Comparison of ENCODE assay signal across 8 cellular contexts in genomic region chr7:105521027-105521730, GRCh38. TPM values are rescaled to one million over a fixed set of nuclear protein-coding genes. Genes with fewer than 3 reads are reported as not detected.
DNase-seq lines count a peak whose midpoint lies in the region; ATAC-seq and TF ChIP-seq lines count a peak whose summit lies in the region.

No MANE protein-coding gene starts in this region.

- no peaks in the 10 kb centered on the region for H3K9me2 ChIP-seq in GM23338 (ENCODE audit: insufficient read depth)

- H3K4me3 ChIP-seq in GM23338 (peak overlapping the region; percentile 98), adrenal gland (peak overlapping the region in 3 of 4 donors; percentile 60 to 66 (median 65)), left ventricle myocardium inferior (peak overlapping the region; percentile 94)

- H3K4me1 Mint-ChIP-seq in GM23338 = peaks cover 10% of the 10 kb centered on the region; the same call in 2 of the 3 replicates

- H3K27ac Mint-ChIP-seq in GM23338 = peak overlapping the region; percentile 99

- 0 out of 2 replicates have a peak, but pooled peaks cover 5% of the 10 kb centered on the region for H3K27me3 ChIP-seq in GM23338 (ENCODE audit: insufficient read depth)
- H3K27me3 ChIP-seq in adrenal gland = no peaks in the 10 kb centered on the region
- H3K27me3 ChIP-seq in left ventricle myocardium inferior (ENCODE audit: low read depth) = no peaks in the 10 kb centered on the region

- WGBS in adrenal gland, 4 donors = 7 to 27% (median 14%) methylated on average over 10 to 25 of the region's 25 CpGs

- TF ChIP-seq POLR2A in adrenal gland (IDR thresholded peaks at IDR 0.05) = no peak

- peak overlapping the region; percentile 99 for H3K4me3 Mint-ChIP-seq in GM23338

- H3K9me3 Mint-ChIP-seq in GM23338 = peaks cover 6% of the 10 kb centered on the region; the same call in 2 of the 3 replicates

- H3K79me2 ChIP-seq in GM23338 (replicated peaks; ENCODE audit: insufficient read depth) = peaks cover 54% of the 10 kb centered on the region

- H3K27me3 Mint-ChIP-seq in GM23338 (ENCODE audit: insufficient read depth, low read depth, poor library complexity) = peaks cover 7% of the 10 kb centered on the region

- peak overlapping the region; percentile 88 for H2AFZ ChIP-seq in GM23338

- DNase-seq in ELF-1 (ENCODE audit: low read depth, low spot score) (peak; percentile 72), GM23338 (ENCODE audit: low spot score) (peak; percentile 53), KG1 (lab: John Stamatoyannopoulos, UW) (peak; percentile 4), RPMI7951 (ENCODE audit: low read depth) (peak; percentile 70), adrenal gland (peak; percentile 60 to 83 (median 73)), left ventricle myocardium inferior (peak; percentile 67), posterior cingulate gyrus (peak; percentile 42 to 95 (median 66)), OCI-M2 (lab: John Stamatoyannopoulos, UW; ENCODE audit: unreplicated experiment) (no peak)

- peaks cover 38% of the 10 kb centered on the region for H3K36me3 Mint-ChIP-seq in GM23338 (ENCODE audit: low read depth)

- peak overlapping the region; percentile 78 for H3K4me2 ChIP-seq in GM23338

- 0 out of 2 replicates have a peak, but pooled peaks cover 5% of the 10 kb centered on the region for H3K4me1 ChIP-seq in GM23338 (ENCODE audit: insufficient read depth)
- peaks cover 12 to 14% of the 10 kb centered on the region in 2 donors for H3K4me1 ChIP-seq in adrenal gland (replicated peaks in 1 of 2)
- peaks cover 23% of the 10 kb centered on the region for H3K4me1 ChIP-seq in left ventricle myocardium inferior

- H4K20me1 ChIP-seq in GM23338 (replicated peaks; ENCODE audit: insufficient read depth) = peaks cover 25% of the 10 kb centered on the region

- ATAC-seq in GM23338 = peak; percentile 44

- intact Hi-C loops in adrenal gland (cut with DNase I) (no loop called here), left ventricle myocardium inferior (cut with micrococcal nuclease) (no loop called here), posterior cingulate gyrus (cut with DNase I) (no loop called here)

- H3K36me3 ChIP-seq in GM23338 (ENCODE audit: insufficient read depth) = peaks cover 7% of the 10 kb centered on the region
- H3K36me3 ChIP-seq in adrenal gland (replicated peaks in 1 of 2) = no peaks in the 10 kb centered on the region
- H3K36me3 ChIP-seq in left ventricle myocardium inferior = no peaks in the 10 kb centered on the region

- H3K27ac ChIP-seq in GM23338 (ENCODE audit: low read depth) (peak overlapping the region; percentile 87), adrenal gland (peak overlapping the region; percentile 69 to 95 (median 92)), left ventricle myocardium inferior (replicated peaks) (peak overlapping the region; percentile 93)

- H3K9me3 ChIP-seq in adrenal gland (replicated peaks in 1 of 3) (no peaks in the 10 kb centered on the region), left ventricle myocardium inferior (replicated peaks) (no peaks in the 10 kb centered on the region)

- 0 out of 2 replicates have a peak, but pooled peaks cover 6% of the 10 kb centered on the region for H3F3A ChIP-seq in GM23338 (replicated peaks; ENCODE audit: low read depth)

- TF ChIP-seq CTCF in GM23338 (conservative IDR thresholded peaks at IDR 0.05; ENCODE audit: low read depth in 2 of 2) = no peak
- no peak for TF ChIP-seq CTCF in adrenal gland (IDR thresholded peaks at IDR 0.05)
- TF ChIP-seq CTCF in left ventricle myocardium inferior (IDR thresholded peaks at IDR 0.05; ENCODE audit: borderline replicate concordance) = no peak

TF ChIP-seq in GM23338, 12 proteins besides CTCF, POLR2A, EP300 and RAD21:
- peak; percentile 4 for TF ChIP-seq REST (IDR thresholded peaks at IDR 0.05; ENCODE audit: unreplicated experiment)
- no peak for TF ChIP-seq ZNF114 (CRISPR knock-in tag; IDR thresholded peaks at IDR 0.05)
- TF ChIP-seq ETS1 (IDR thresholded peaks at IDR 0.05) = no peak
- no peak for TF ChIP-seq CREB1 (CRISPR knock-in tag; IDR thresholded peaks at IDR 0.05; ENCODE audit: low read depth)

RNA-seq across cellular contexts. Expression of gene PUS7, which starts 0.9 kb away (rescaled TPM):
- total RNA-seq in GM23338 (2014; rRNA removed; shearing (Covaris generic)) = 54.3 and 62.2 TPM in 2 replicates
- 25.9 and 34.8 TPM in 2 replicates for polyA plus RNA-seq in GM23338 (2016; fragmentation: Nextera tagmentation; extraction: Ambion mirVana)
- total RNA-seq in RPMI7951 (2014; rRNA removed; shearing (Covaris generic)) = 20.1 and 21.0 TPM in 2 replicates
- total RNA-seq in adrenal gland = 10 to 100 TPM in 1 of 8 donors, 1 to 10 TPM in 7; 3.0 to 11.0 (median 6.0) TPM
- 10 to 100 TPM in 1 of 3 donors, 1 to 10 TPM in 2; 2.6 to 14.4 (median 3.5) TPM for polyA plus RNA-seq in adrenal gland
- 4.9 TPM for total RNA-seq in left ventricle myocardium inferior

RNA-seq across cellular contexts. Expression of gene RINT1, which starts 10.8 kb away (rescaled TPM):
- total RNA-seq in GM23338 (2014; rRNA removed; shearing (Covaris generic)) = 31.2 and 31.4 TPM in 2 replicates
- polyA plus RNA-seq in GM23338 (2016; fragmentation: Nextera tagmentation; extraction: Ambion mirVana) (14.8 and 18.5 TPM in 2 replicates), adrenal gland (10 to 100 TPM; 16.6 to 25.8 (median 20.1) TPM)
- 9.1 and 11.7 TPM in 2 replicates for total RNA-seq in RPMI7951 (2014; rRNA removed; shearing (Covaris generic))
- total RNA-seq in adrenal gland (10 to 100 TPM in 7 of 8 donors, 1 to 10 TPM in 1; 9.8 to 20.2 (median 14.1) TPM), left ventricle myocardium inferior (12.9 TPM)
